In the genomic region with DNA sequence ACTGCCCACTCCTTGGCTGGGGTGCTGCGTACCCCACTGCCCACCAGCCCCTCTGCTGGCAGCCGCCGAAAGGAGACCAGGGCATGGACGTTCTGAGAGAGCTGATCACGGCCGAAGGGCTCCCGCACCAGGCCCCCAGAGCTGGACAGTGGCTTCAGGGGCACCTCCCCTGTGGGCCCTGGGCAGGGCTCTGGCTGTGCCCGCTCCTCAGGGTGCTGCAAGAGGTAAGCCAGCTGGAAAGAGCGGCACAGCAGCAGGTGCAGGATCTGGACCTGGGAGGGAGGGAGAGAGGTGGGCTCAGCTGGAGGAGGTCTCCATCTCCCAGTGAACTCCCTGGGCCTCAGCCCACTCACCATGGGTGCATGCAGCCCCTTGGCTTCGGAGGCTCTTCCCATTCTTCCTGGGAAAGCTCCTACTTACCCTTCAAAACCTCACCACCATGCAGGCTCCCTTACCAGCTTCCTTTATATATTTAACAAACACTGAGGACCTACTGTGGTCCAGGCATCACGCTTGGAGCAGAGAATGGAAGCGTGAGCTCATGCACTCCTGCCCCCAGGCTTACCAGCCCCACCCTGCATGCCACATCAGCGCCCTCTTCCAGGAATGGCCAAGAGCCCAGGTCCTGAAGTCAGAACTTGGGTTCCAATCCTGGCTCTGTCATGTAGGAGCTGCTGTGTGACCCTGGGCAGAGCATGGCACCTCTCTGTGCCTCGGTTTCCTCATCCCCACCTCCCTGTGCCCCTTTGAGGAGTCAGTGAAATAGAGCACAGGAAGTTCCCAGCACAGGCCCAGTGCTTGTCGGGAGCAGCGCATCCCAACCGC, we compare ENCODE assay signal across 1 cellular context.
TF ChIP-seq lines count a peak whose summit lies in the region.

No MANE protein-coding gene starts in this region.

TF ChIP-seq in SK-N-SH, 30 proteins besides CTCF, POLR2A, EP300 and RAD21:
- TF ChIP-seq, protein P1, sequence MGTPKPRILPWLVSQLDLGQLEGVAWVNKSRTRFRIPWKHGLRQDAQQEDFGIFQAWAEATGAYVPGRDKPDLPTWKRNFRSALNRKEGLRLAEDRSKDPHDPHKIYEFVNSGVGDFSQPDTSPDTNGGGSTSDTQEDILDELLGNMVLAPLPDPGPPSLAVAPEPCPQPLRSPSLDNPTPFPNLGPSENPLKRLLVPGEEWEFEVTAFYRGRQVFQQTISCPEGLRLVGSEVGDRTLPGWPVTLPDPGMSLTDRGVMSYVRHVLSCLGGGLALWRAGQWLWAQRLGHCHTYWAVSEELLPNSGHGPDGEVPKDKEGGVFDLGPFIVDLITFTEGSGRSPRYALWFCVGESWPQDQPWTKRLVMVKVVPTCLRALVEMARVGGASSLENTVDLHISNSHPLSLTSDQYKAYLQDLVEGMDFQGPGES (IDR thresholded peaks at IDR 0.05; ENCODE audit: low read depth, low read length), result no peak
- no peak for TF ChIP-seq CHD2 (IDR thresholded peaks at IDR 0.05; ENCODE audit: low read length, partially characterized antibody)
- TF ChIP-seq RFX5 (IDR thresholded peaks at IDR 0.05; ENCODE audit: low read length), result no peak
- no peak for TF ChIP-seq MEF2A (IDR thresholded peaks at IDR 0.05; ENCODE audit: borderline replicate concordance, low read depth)
- TF ChIP-seq NRF1 (IDR thresholded peaks at IDR 0.05; ENCODE audit: low read depth, low read length), result no peak
- TF ChIP-seq FOXJ3 (CRISPR knock-in tag; IDR thresholded peaks at IDR 0.05), result no peak
- no peak for TF ChIP-seq POLR2AphosphoS5 (IDR thresholded peaks at IDR 0.05; ENCODE audit: low read depth, low read length)
- TF ChIP-seq RCOR1 (IDR thresholded peaks at IDR 0.05; ENCODE audit: low read length), result no peak
- TF ChIP-seq JUND (IDR thresholded peaks at IDR 0.05), result no peak
- no peak for TF ChIP-seq NFIC (IDR thresholded peaks at IDR 0.05; ENCODE audit: borderline replicate concordance)
- no peak for TF ChIP-seq EZH2phosphoT487 (IDR thresholded peaks at IDR 0.05; ENCODE audit: borderline replicate concordance, low read depth)
- TF ChIP-seq TCF12 (IDR thresholded peaks at IDR 0.05), result no peak
- no peak for TF ChIP-seq YY1 (IDR thresholded peaks at IDR 0.05; ENCODE audit: low read depth)
